14 cellular contexts compared by ENCODE assay signal in the genomic region with DNA sequence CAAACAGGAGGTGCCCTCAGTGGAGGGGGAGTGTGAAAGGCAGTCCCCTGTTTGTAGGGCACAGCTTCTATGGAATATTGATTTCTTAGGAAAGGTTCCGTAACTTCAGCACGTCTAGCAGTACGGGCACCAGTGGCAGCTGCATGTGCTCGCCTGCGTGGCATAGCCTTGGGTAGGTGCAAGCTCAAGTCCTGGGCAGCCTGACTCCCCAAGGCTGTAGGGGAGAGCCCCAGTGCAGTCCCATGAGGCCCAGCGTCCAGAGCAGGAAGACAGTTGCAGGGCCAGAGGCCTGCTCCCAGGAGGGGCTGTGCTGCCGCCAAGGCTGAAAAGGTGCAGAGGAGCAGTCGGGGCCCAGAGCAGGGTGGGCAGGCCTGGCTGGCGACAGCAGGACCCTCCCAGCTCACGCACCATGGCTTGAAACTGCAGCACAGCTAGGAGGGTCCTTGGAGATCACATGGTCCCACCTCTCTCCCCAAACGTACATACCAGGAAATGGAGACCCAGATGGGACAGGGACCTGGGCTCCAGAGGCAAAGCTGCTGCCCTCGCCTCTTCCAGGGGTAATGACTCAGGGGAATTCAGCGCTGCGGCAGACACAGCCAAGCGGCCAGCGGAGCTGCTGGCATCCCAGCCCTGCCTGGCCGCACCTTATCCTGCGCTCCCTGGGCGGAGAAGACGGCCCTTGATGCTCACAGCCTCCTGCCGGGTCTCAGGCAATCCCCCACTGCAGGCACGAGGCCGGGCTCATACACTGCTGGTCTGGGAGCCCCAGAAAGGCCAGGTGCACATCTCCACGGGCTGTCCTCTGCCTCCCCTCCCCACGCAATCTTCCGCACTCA. TPM values are rescaled to one million over a fixed set of nuclear protein-coding genes. Genes with fewer than 3 reads are reported as not detected.
DNase-seq lines count a peak whose midpoint lies in the region; ATAC-seq and TF ChIP-seq lines count a peak whose summit lies in the region.
"Had no signal": no experiment of that assay in that cellular context is flagged by ENCODE, and none has a peak within 500 bp of the region (broad histone marks: within the 10 kb centered on the region; RNA-seq: fewer than 3 reads in every experiment).

No MANE protein-coding gene starts in this region.

- POLR2A ChIA-PET in activated B cell treated with CpG ODN at 0.5 μM for 24 hours (lab: Charles Lee) = interaction anchor here (0.5 kb wide), 1 partner anchor 39 kb away, joined by 3 read pairs; no protein-coding TSS in a partner anchor

- CTCF ChIA-PET in activated B cell treated with CpG ODN at 0.5 μM for 24 hours (lab: Charles Lee) = interaction anchor here (0.8 kb wide), 1 partner anchor 101 kb away, joined by 4 read pairs; no protein-coding TSS in a partner anchor

- no peaks in the 10 kb centered on the region for H3K36me3 Mint-ChIP-seq in activated B cell treated with CpG ODN at 0.5 μM for 24 hours (ENCODE audit: low read depth)

- H3K9me3 ChIP-seq in heart right ventricle = no peaks in the 10 kb centered on the region
- H3K9me3 ChIP-seq: adrenal gland, heart left ventricle, vagina had no signal

- no peak overlapping the region for H3K27ac Mint-ChIP-seq in activated B cell treated with CpG ODN at 0.5 μM for 24 hours

- intact Hi-C loops in cardiac septum (cut with DNase I) (no loop called here), heart right ventricle (cut with DNase I) (loop anchor here in 1 of 10 donors (10.0 kb wide), 1 partner anchor 86 kb away; no protein-coding TSS in a partner anchor), activated B cell treated with CpG ODN at 0.5 μM for 24 hours (cut with micrococcal nuclease) (loop anchor here (10.0 kb wide), 1 partner anchor 46 kb away; a partner anchor contains a TSS)

- TF ChIP-seq CTCF in heart right ventricle (IDR thresholded peaks at IDR 0.05) (no peak), activated B cell treated with CpG ODN at 0.5 μM for 24 hours (IDR thresholded peaks at IDR 0.05) (no peak)

- no peak overlapping the region for H3K27ac ChIP-seq in heart right ventricle
- H3K27ac ChIP-seq: adrenal gland, heart left ventricle, HL-60, vagina had no signal

- peaks cover 0 to 65% (median 39%) of the 10 kb centered on the region in 7 donors for H3K27me3 ChIP-seq in heart right ventricle

- no peak overlapping the region for H3K4me3 ChIP-seq in heart right ventricle
- H3K4me3 ChIP-seq: adrenal gland, GM12878 had no signal

- ATAC-seq in heart right ventricle (no peak), activated B cell treated with CpG ODN at 0.5 μM for 24 hours (ENCODE audit: low read depth) (no peak)
- ATAC-seq: GM12878, heart left ventricle had no signal

- H3K27me3 Mint-ChIP-seq in activated B cell treated with CpG ODN at 0.5 μM for 24 hours = peaks cover 15% of the 10 kb centered on the region

- peak overlapping the region; percentile 24 for H3K4me3 Mint-ChIP-seq in activated B cell treated with CpG ODN at 0.5 μM for 24 hours

- peaks cover 15% of the 10 kb centered on the region for H3K4me1 Mint-ChIP-seq in activated B cell treated with CpG ODN at 0.5 μM for 24 hours

- DNase-seq in cardiac septum (ENCODE audit: low spot score) (peak; percentile 71), heart right ventricle (no peak), activated B cell treated with CpG ODN at 0.5 μM for 24 hours (no peak), mesenteric fat pad (ENCODE audit: low spot score) (peak; percentile 82), NCI-H2196 (lab: John Stamatoyannopoulos, UW; ENCODE audit: unreplicated experiment) (no peak), NCI-H1092 (lab: John Stamatoyannopoulos, UW) (no peak)
- no peak for DNase-seq in activated effector memory CD4-positive, alpha-beta T cell treated with anti-CD3 and anti-CD28 coated beads, Interleukin-2, amount 50 U/mL, for 16 hours
- no peak for DNase-seq in stimulated activated CD4-positive, alpha-beta T cell treated with anti-CD3 and anti-CD28 coated beads, Interleukin-4, amount 100 ng/mL, for 1 hour
- DNase-seq: NCI-H1694 treated with DMSO at 0.1 percent for 48 hours had no signal

- no peaks in the 10 kb centered on the region for H3K9me3 Mint-ChIP-seq in activated B cell treated with CpG ODN at 0.5 μM for 24 hours

- no peaks in the 10 kb centered on the region for H3K36me3 ChIP-seq in heart right ventricle
- H3K36me3 ChIP-seq: adrenal gland, heart left ventricle, vagina had no signal

- WGBS in heart right ventricle, 2 donors = 60 to 75% methylated on average over 18 to 26 of the region's 26 CpGs

- H3K4me1 ChIP-seq in heart right ventricle = peaks cover 0 to 18% (median 5%) of the 10 kb centered on the region in 9 donors

RNA-seq across cellular contexts. Expression of a gene that starts 6.0 kb away (rescaled TPM):
- total RNA-seq in cardiac septum (not detected), heart right ventricle (under 1 TPM in 1 of 10 donors, not detected in 9; 0.09 TPM), activated B cell treated with CpG ODN at 0.5 μM for 24 hours (0.10 TPM in 1 of 2 replicates, not detected in the other), mesenteric fat pad (0.39 TPM)
- polyA plus RNA-seq in heart right ventricle = under 1 TPM in 1 of 2 donors, not detected in 1; 0.03 TPM
- polyA plus RNA-seq: adrenal gland, GM12878 had no signal

RNA-seq across cellular contexts. Expression of a gene that starts 32.7 kb away (rescaled TPM):
- 7.6 TPM for total RNA-seq in cardiac septum
- 10 to 100 TPM in 2 of 10 donors, 1 to 10 TPM in 8; 3.6 to 15.6 (median 5.9) TPM for total RNA-seq in heart right ventricle
- 1 to 10 TPM; 2.0 to 5.6 TPM for polyA plus RNA-seq in heart right ventricle
- total RNA-seq in activated B cell treated with CpG ODN at 0.5 μM for 24 hours = not detected in 2 replicates
- 1.4 TPM for total RNA-seq in mesenteric fat pad

RNA-seq across cellular contexts. Expression of a gene that starts 42.0 kb away (rescaled TPM):
- total RNA-seq in cardiac septum (23.3 TPM), heart right ventricle (10 to 100 TPM; 16.9 to 50.1 (median 21.7) TPM), activated B cell treated with CpG ODN at 0.5 μM for 24 hours (25.3 and 25.8 TPM in 2 replicates), mesenteric fat pad (16.3 TPM)
- polyA plus RNA-seq in heart right ventricle = 100 to 1,000 TPM in 1 of 2 donors, 10 to 100 TPM in 1; 95.2 to 132 TPM

RNA-seq across cellular contexts. Expression of a gene that starts 46.8 kb away (rescaled TPM):
- total RNA-seq in cardiac septum (144 TPM), heart right ventricle (100 to 1,000 TPM; 150 to 238 (median 186) TPM), activated B cell treated with CpG ODN at 0.5 μM for 24 hours (0.81 and 1.2 TPM in 2 replicates), mesenteric fat pad (45.9 TPM)
- polyA plus RNA-seq in heart right ventricle = 100 to 1,000 TPM; 128 to 155 TPM

Comparison
In these comparisons a context has a peak if more than half of its experiments do, and no peak if none do; other contexts are left out.
1. DNase-seq: peak in cardiac septum (single experiment) and mesenteric fat pad (single experiment); none in heart right ventricle (0 of 2), activated B cell treated with CpG ODN at 0.5 μM for 24 hours (single experiment), NCI-H2196 (single experiment), NCI-H1092 (single experiment), activated effector memory CD4-positive, alpha-beta T cell treated with anti-CD3 and anti-CD28 coated beads, Interleukin-2, amount 50 U/mL, for 16 hours (single experiment) and stimulated activated CD4-positive, alpha-beta T cell treated with anti-CD3 and anti-CD28 coated beads, Interleukin-4, amount 100 ng/mL, for 1 hour (single experiment).